Comparison of ENCODE assay signal across 20 cellular contexts in the genomic region with DNA sequence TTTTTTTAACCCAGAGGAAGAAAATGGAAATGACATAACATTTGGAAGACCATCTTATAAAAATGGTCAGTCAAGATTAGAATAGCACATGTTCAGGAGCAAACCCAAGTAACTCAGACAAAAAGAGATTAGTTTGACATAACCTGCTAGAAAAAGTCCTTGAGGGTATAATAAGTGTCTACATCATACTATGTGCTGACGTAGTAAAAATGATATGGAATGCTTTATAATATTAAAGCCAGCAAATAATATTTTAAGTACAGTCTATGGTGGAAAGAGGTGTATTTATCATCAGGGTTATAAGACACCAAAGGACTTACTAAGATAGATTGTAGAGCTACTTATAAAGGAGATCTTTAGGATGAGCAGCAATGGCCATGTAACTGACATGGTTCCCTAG.
DNase-seq lines count a peak whose midpoint lies in the region; ATAC-seq, FAIRE-seq and TF ChIP-seq lines count a peak whose summit lies in the region.
"Had no signal": no experiment of that assay in that cellular context is flagged by ENCODE, and none has a peak within 500 bp of the region (broad histone marks: within the 10 kb centered on the region; RNA-seq: fewer than 3 reads in every experiment).

No MANE protein-coding gene starts in this region.

- no peak overlapping the region for H2AK9ac ChIP-seq in IMR-90 (replicated peaks; ENCODE audit: low read depth, low read length, poor library complexity)

- POLR2A ChIA-PET in A549 (lab: Yijun Ruan, JAX) = no interaction called here
- POLR2A ChIA-PET in IMR-90 (lab: Charles Lee; ENCODE audit: unreplicated experiment) = no interaction called here

- H3K9ac ChIP-seq in IMR-90 (ENCODE audit: low read depth, low read length) = no peak overlapping the region
- H3K9ac ChIP-seq in neural progenitor cell = no peak overlapping the region
- no peak overlapping the region for H3K9ac ChIP-seq in smooth muscle cell (ENCODE audit: low read depth)
- H3K9ac ChIP-seq: BLaER1 had no signal

- H3K36me3 Mint-ChIP-seq in neural progenitor cell = peaks cover 2% of the 10 kb centered on the region
- H3K36me3 Mint-ChIP-seq: CD4-positive, CD25-positive, alpha-beta regulatory T cell; CD8-positive, alpha-beta T cell had no signal

- H3K18ac ChIP-seq in IMR-90 (ENCODE audit: low read depth, low read length) = 0 out of 2 replicates have a peak overlapping the region, but pooled peaks have one; percentile 34

- H3K9me3 ChIP-seq in A549 = no peaks in the 10 kb centered on the region
- no peaks in the 10 kb centered on the region for H3K9me3 ChIP-seq in IMR-90 (ENCODE audit: control insufficient read depth, insufficient read depth, low read length)
- no peaks in the 10 kb centered on the region for H3K9me3 ChIP-seq in neural progenitor cell (ENCODE audit: low read depth)
- H3K9me3 ChIP-seq in smooth muscle cell (replicated peaks; ENCODE audit: low read depth) = no peaks in the 10 kb centered on the region
- H3K9me3 ChIP-seq: BLaER1, Caco-2, HAP-1 had no signal

- intact Hi-C loops in IMR-90 (cut with micrococcal nuclease) = no loop called here

- no peaks in the 10 kb centered on the region for H3K79me2 ChIP-seq in neural progenitor cell (ENCODE audit: low read depth)
- H3K79me2 ChIP-seq in smooth muscle cell (ENCODE audit: low read depth) = no peaks in the 10 kb centered on the region

- no peak overlapping the region for H3K4ac ChIP-seq in IMR-90 (ENCODE audit: low read depth, low read length)

- no peak overlapping the region for H2BK120ac ChIP-seq in IMR-90 (ENCODE audit: low read depth, low read length)

- no peak overlapping the region for H2AK5ac ChIP-seq in IMR-90 (ENCODE audit: low read depth, low read length)

- no peak overlapping the region for H4K8ac ChIP-seq in IMR-90 (ENCODE audit: low read depth in 2 of 2, low read length in 2 of 2)

- H3K4me1 ChIP-seq in A549 = peaks cover 9% of the 10 kb centered on the region
- peaks cover 8% of the 10 kb centered on the region for H3K4me1 ChIP-seq in IMR-90 (ENCODE audit: control insufficient read depth, insufficient read depth, low read length)
- H3K4me1 ChIP-seq in neural progenitor cell = peaks cover 28% of the 10 kb centered on the region
- peaks cover 25% of the 10 kb centered on the region for H3K4me1 ChIP-seq in smooth muscle cell (ENCODE audit: low read depth)
- H3K4me1 ChIP-seq: BLaER1, HAP-1 had no signal

- H3K27ac ChIP-seq in A549 (no peak overlapping the region), IMR-90 (ENCODE audit: insufficient read depth, low read length) (no peak overlapping the region), neural progenitor cell (no peak overlapping the region), smooth muscle cell (ENCODE audit: low read depth) (no peak overlapping the region)
- H3K27ac ChIP-seq: BLaER1, C4-2B had no signal

- H4K20me1 ChIP-seq in IMR-90 (ENCODE audit: insufficient read depth, low read length) = no peaks in the 10 kb centered on the region
- no peaks in the 10 kb centered on the region for H4K20me1 ChIP-seq in neural progenitor cell (ENCODE audit: low read depth)
- H4K20me1 ChIP-seq in smooth muscle cell (ENCODE audit: low read depth) = no peaks in the 10 kb centered on the region
- H4K20me1 ChIP-seq: BLaER1 had no signal

- H3K4me3 Mint-ChIP-seq in neural progenitor cell = no peak overlapping the region
- H3K4me3 Mint-ChIP-seq: B cell; CD4-positive, CD25-positive, alpha-beta regulatory T cell; CD8-positive, alpha-beta T cell; HFFc6 had no signal

- H3K23ac ChIP-seq in IMR-90 (ENCODE audit: low read depth, low read length) = no peak overlapping the region

- TF ChIP-seq EP300 in A549 (IDR thresholded peaks at IDR 0.05) = no peak

- H2AFZ ChIP-seq in IMR-90 (replicated peaks; ENCODE audit: low read length, poor library complexity) (no peak overlapping the region), neural progenitor cell (replicated peaks) (no peak overlapping the region), smooth muscle cell (ENCODE audit: low read depth) (no peak overlapping the region)

- no TSS peak for BruUV-seq in IMR-90 (replicated peaks; lab: Mats Ljungman, UMichigan)

- DNase-seq in A549 (ENCODE audit: low read depth in 1 of 2, low spot score in 1 of 2) = no peak
- DNase-seq in IMR-90 = no peak
- no peak for DNase-seq in neural progenitor cell (ENCODE audit: low spot score)
- DNase-seq in smooth muscle cell (lab: John Stamatoyannopoulos, UW; ENCODE audit: unreplicated experiment) = no peak
- DNase-seq in UCSD-AML1 (lab: John Stamatoyannopoulos, UW; ENCODE audit: unreplicated experiment) = no peak
- DNase-seq in NCI-H226 = no peak
- DNase-seq: Caco-2; CD4-positive, CD25-positive, alpha-beta regulatory T cell; CD8-positive, alpha-beta T cell; DMS153; DND-41; GOT3; HFFc6 had no signal

- no peak overlapping the region for H3K4me2 ChIP-seq in A549
- no peak overlapping the region for H3K4me2 ChIP-seq in IMR-90 (ENCODE audit: low read depth, low read length)
- no peak overlapping the region for H3K4me2 ChIP-seq in neural progenitor cell
- no peak overlapping the region for H3K4me2 ChIP-seq in smooth muscle cell
- H3K4me2 ChIP-seq: BLaER1 had no signal

- peaks cover 17 to 21% of the 10 kb centered on the region in 2 experiments for H3K79me1 ChIP-seq in IMR-90 (ENCODE audit: low read depth in 1 of 2, low read length in 2 of 2)

- peaks cover 2% of the 10 kb centered on the region for H3K27me3 Mint-ChIP-seq in neural progenitor cell (ENCODE audit: insufficient read depth, low read depth)

- dilution Hi-C loops in IMR-90 (cut with HindIII; ENCODE audit: low sequenced_read_pairs, unreplicated experiment) = no loop called here

- no peak for TF ChIP-seq RAD21 in A549 (conservative IDR thresholded peaks at IDR 0.05 in 1 of 2, IDR thresholded peaks at IDR 0.05 in 1 of 2)
- no peak for TF ChIP-seq RAD21 in IMR-90 (IDR thresholded peaks at IDR 0.05; ENCODE audit: low read length)

- ATAC-seq in A549 = no peak
- ATAC-seq in IMR-90 (ENCODE audit: low read depth) = no peak
- ATAC-seq: CD8-positive, alpha-beta T cell had no signal

- no peak overlapping the region for H2BK20ac ChIP-seq in IMR-90 (ENCODE audit: low read depth, low read length)

- H3K27me3 ChIP-seq in IMR-90 (ENCODE audit: control insufficient read depth, insufficient read depth, low read length) = no peaks in the 10 kb centered on the region
- H3K27me3 ChIP-seq in neural progenitor cell = no peaks in the 10 kb centered on the region
- H3K27me3 ChIP-seq in smooth muscle cell (ENCODE audit: low read depth) = no peaks in the 10 kb centered on the region
- H3K27me3 ChIP-seq: BLaER1 had no signal

- CTCF ChIA-PET in A549 (lab: Yijun Ruan, JAX) (interaction anchor here (0.8 kb wide), 1 partner anchor 155 kb away, joined by 3 read pairs; no protein-coding TSS in a partner anchor), IMR-90 (lab: Yijun Ruan, JAX) (interaction anchor here (1.2 kb wide), 1 partner anchor 11 kb away, joined by 6 read pairs; no protein-coding TSS in a partner anchor)

- peaks cover 24% of the 10 kb centered on the region for H3K4me1 Mint-ChIP-seq in neural progenitor cell
- H3K4me1 Mint-ChIP-seq: B cell; CD4-positive, CD25-positive, alpha-beta regulatory T cell had no signal

- no peak overlapping the region for H2BK5ac ChIP-seq in IMR-90 (ENCODE audit: low read depth, low read length, poor library complexity, severe bottlenecking)

- H3K36me3 ChIP-seq in IMR-90 (ENCODE audit: control insufficient read depth, insufficient read depth, low read length) (peaks cover 8% of the 10 kb centered on the region; the same call in 1 of the 2 replicates), neural progenitor cell (no peaks in the 10 kb centered on the region), smooth muscle cell (ENCODE audit: low read depth) (no peaks in the 10 kb centered on the region)
- H3K36me3 ChIP-seq: BLaER1, HAP-1 had no signal

- in situ Hi-C loops in IMR-90 (cut with MboI; ENCODE audit: low sequenced_read_pairs) = no loop called here

- 87% methylated on average over 1 of the region's 1 CpG for WGBS in A549 (ENCODE audit: missing lambda C conversion rate)
- WGBS in IMR-90 (ENCODE audit: extremely low coverage in 2 of 2, insufficient read length in 1 of 2), 2 experiments = no CpG with 5 or more reads among the region's 1 CpG
- 95% methylated on average over 1 of the region's 1 CpG for WGBS in smooth muscle cell (ENCODE audit: low lambda C conversion rate)

- H2BK15ac ChIP-seq in IMR-90 (ENCODE audit: low read depth, low read length) = no peak overlapping the region

- H3K9me3 Mint-ChIP-seq in neural progenitor cell = no peaks in the 10 kb centered on the region
- H3K9me3 Mint-ChIP-seq: CD8-positive, alpha-beta T cell; HFFc6 had no signal

- H3K14ac ChIP-seq in IMR-90 (replicated peaks; ENCODE audit: low read depth, low read length) = no peak overlapping the region

- no peak for FAIRE-seq in A549 (lab: Jason Lieb, UNC)
- FAIRE-seq: G401.6, GM12892, H54 had no signal

- H4K5ac ChIP-seq in IMR-90 (ENCODE audit: low read depth, low read length) = no peak overlapping the region

- peak overlapping the region; percentile 40 for H3K27ac Mint-ChIP-seq in neural progenitor cell
- H3K27ac Mint-ChIP-seq: B cell; CD4-positive, CD25-positive, alpha-beta regulatory T cell; CD8-positive, alpha-beta T cell; HFFc6 had no signal

- TF ChIP-seq CTCF in A549 (IDR thresholded peaks at IDR 0.05) = no peak
- no peak for TF ChIP-seq CTCF in IMR-90 (conservative IDR thresholded peaks at IDR 0.05; ENCODE audit: low read depth, low read length)
- TF ChIP-seq CTCF in neural progenitor cell (IDR thresholded peaks at IDR 0.05) = no peak
- TF ChIP-seq CTCF in smooth muscle cell (IDR thresholded peaks at IDR 0.05; ENCODE audit: borderline replicate concordance, insufficient read depth, poor library complexity, severe bottlenecking) = no peak

- H3F3A ChIP-seq in neural progenitor cell (ENCODE audit: low read depth) (no peaks in the 10 kb centered on the region), smooth muscle cell (ENCODE audit: low read depth) (peaks cover under 1% of the 10 kb centered on the region)

- H3K56ac ChIP-seq in IMR-90 (ENCODE audit: extremely low read depth, insufficient read depth, low read length) = no peak overlapping the region

- peaks cover 6% of the 10 kb centered on the region; the same call in 1 of the 2 replicates for H3K9me1 ChIP-seq in IMR-90 (ENCODE audit: insufficient read depth, low read length)

- no peak for TF ChIP-seq POLR2A in A549 (IDR thresholded peaks at IDR 0.05; ENCODE audit: low read length)
- TF ChIP-seq POLR2A in IMR-90 (IDR thresholded peaks at IDR 0.05; ENCODE audit: low read depth, low read length) = no peak

- no peak overlapping the region for H4K91ac ChIP-seq in IMR-90 (ENCODE audit: insufficient read depth, low read depth, low read length)

- H3K4me3 ChIP-seq in A549 (no peak overlapping the region), IMR-90 (ENCODE audit: insufficient read depth, low read depth, low read length) (no peak overlapping the region), neural progenitor cell (no peak overlapping the region), smooth muscle cell (no peak overlapping the region)
- H3K4me3 ChIP-seq: BLaER1, HAP-1 had no signal

TF ChIP-seq in A549, 52 proteins besides CTCF, POLR2A, EP300 and RAD21 (continues in another document):
- TF ChIP-seq MAFK (IDR thresholded peaks at IDR 0.05; ENCODE audit: partially characterized antibody) (peak; percentile 68), ZFP36 (IDR thresholded peaks at IDR 0.05; ENCODE audit: borderline replicate concordance, partially characterized antibody) (no peak)

TF ChIP-seq in IMR-90, 13 proteins besides CTCF, POLR2A, EP300 and RAD21 (continues in another document):
- TF ChIP-seq NFE2L2 (IDR thresholded peaks at IDR 0.05; ENCODE audit: low read depth, low read length) = no peak
- peak; percentile 59 for TF ChIP-seq MAFK (IDR thresholded peaks at IDR 0.05; ENCODE audit: low read depth, low read length)
